38 cellular contexts compared by ENCODE assay signal in genomic region chr10:128411624-128412023, GRCh38.
"Had no signal": no experiment of that assay in that cellular context is flagged by ENCODE, and none has a peak within 500 bp of the region (broad histone marks: within the 10 kb centered on the region; RNA-seq: fewer than 3 reads in every experiment).

No MANE protein-coding gene starts in this region.

- H3K4me1 ChIP-seq: SJCRH30 had no signal

- H3K27ac ChIP-seq: PC-9, RWPE1, SJCRH30, SK-N-MC had no signal

- H3K27ac Mint-ChIP-seq: activated CD4-positive, alpha-beta memory T cell treated with anti-CD3 and anti-CD28 coated beads for 36 hours; activated CD4-positive, alpha-beta T cell treated with anti-CD3 and anti-CD28 coated beads for 36 hours; activated naive CD4-positive, alpha-beta T cell treated with anti-CD3 and anti-CD28 coated beads, Interleukin-2, amount 10 ng/mL, durations not matched to agents 7 days and 5 days; activated naive CD8-positive, alpha-beta T cell; activated naive CD8-positive, alpha-beta T cell treated with anti-CD3 and anti-CD28 coated beads, Interleukin-2, amount 50 U/mL, for 24 hours; activated T-helper 1 cell treated with anti-CD3 and anti-CD28 coated beads, Interleukin-12 subunit alpha, Interleukin-12 subunit beta, Interleukin-2, Interleukin-4 antibody, amounts not matched to agents 30 ng/mL and 10 ng/mL and 1 ng/mL, durations not matched to agents 14 hours and 24 hours and 36 hours; T-helper 1 cell treated with Interleukin-12 subunit alpha and Interleukin-12 subunit beta and Interleukin-4 antibody, amounts not matched to agents 30 μg/mL and 1 μg/mL, for 36 hours; T-helper 2 cell treated with Interferon-gamma antibody and Interleukin-4, amounts not matched to agents 5 μg/mL and 100 μg/mL, for 36 hours had no signal

- H3K36me3 Mint-ChIP-seq: activated CD4-positive, alpha-beta memory T cell treated with anti-CD3 and anti-CD28 coated beads for 36 hours; activated naive CD4-positive, alpha-beta T cell treated with anti-CD3 and anti-CD28 coated beads, Interleukin-2, amount 10 ng/mL, durations not matched to agents 7 days and 5 days; activated naive CD8-positive, alpha-beta T cell; brain had no signal

- H3K4me3 ChIP-seq: MG63, PC-9, SJCRH30, SK-N-MC had no signal

- H3K4me3 Mint-ChIP-seq: activated CD4-positive, alpha-beta memory T cell treated with anti-CD3 and anti-CD28 coated beads for 36 hours; activated CD4-positive, alpha-beta T cell treated with anti-CD3 and anti-CD28 coated beads for 36 hours; activated naive CD4-positive, alpha-beta T cell treated with anti-CD3 and anti-CD28 coated beads, Interleukin-2, amount 10 ng/mL, durations not matched to agents 7 days and 5 days; activated naive CD8-positive, alpha-beta T cell; activated naive CD8-positive, alpha-beta T cell treated with anti-CD3 and anti-CD28 coated beads, Interleukin-2, amount 50 U/mL, for 24 hours; activated T-cell treated with anti-CD3 and anti-CD28 coated beads, Interleukin-2, amount 50 U/mL, for 4 hours; activated T-helper 1 cell treated with anti-CD3 and anti-CD28 coated beads, Interleukin-12 subunit alpha, Interleukin-12 subunit beta, Interleukin-2, Interleukin-4 antibody, amounts not matched to agents 30 ng/mL and 10 ng/mL and 1 ng/mL, durations not matched to agents 14 hours and 24 hours and 36 hours; brain; T-helper 1 cell treated with Interleukin-12 subunit alpha and Interleukin-12 subunit beta and Interleukin-4 antibody, amounts not matched to agents 30 μg/mL and 1 μg/mL, for 36 hours; T-helper 2 cell treated with Interferon-gamma antibody and Interleukin-4, amounts not matched to agents 5 μg/mL and 100 μg/mL, for 36 hours had no signal

- DNase-seq: activated CD4-positive, alpha-beta memory T cell treated with anti-CD3 and anti-CD28 coated beads for 36 hours; activated CD4-positive, alpha-beta T cell treated with anti-CD3 and anti-CD28 coated beads for 36 hours; activated CD4-positive, alpha-beta T cell treated with anti-CD3 and anti-CD28 coated beads, Interleukin-2, amount 50 U/mL, for 1 hour; activated CD8-positive, alpha-beta memory T cell treated with anti-CD3 and anti-CD28 coated beads, Interleukin-2, amount 50 U/mL, for 4 hours; activated naive CD4-positive, alpha-beta T cell treated with anti-CD3 and anti-CD28 coated beads, Interleukin-2, amount 10 ng/mL, durations not matched to agents 7 days and 5 days; activated naive CD8-positive, alpha-beta T cell treated with anti-CD3 and anti-CD28 coated beads, Interleukin-2, amount 50 U/mL, for 24 hours; activated T-cell treated with anti-CD3 and anti-CD28 coated beads for 4 hours; activated T-cell treated with anti-CD3 and anti-CD28 coated beads, Interleukin-2, amount 50 U/mL, for 4 hours; anterior cingulate cortex; caudate nucleus; cerebellar nuclear complex; Kasumi-1; KG1; MG63; NCI-H1092; NCI-H1436 treated with DMSO at 0.1 percent for 48 hours; NCI-H1694 treated with DMSO at 0.1 percent for 48 hours; NCI-H2029 treated with DMSO at 0.1 percent for 48 hours; NCI-H2107; NCI-H2171; NCI-H510A; NCI-H526; NCI-H748 treated with DMSO at 0.1 percent for 48 hours; NK-92 treated with Interleukin-12 subunit alpha and Interleukin-12 subunit beta, amount 100 ng/mL, for 24 hours; PC-9; SJCRH30 had no signal

- H3K4me2 ChIP-seq: PC-9 had no signal

- H3K4me1 Mint-ChIP-seq: activated CD4-positive, alpha-beta T cell treated with anti-CD3 and anti-CD28 coated beads for 36 hours; activated naive CD4-positive, alpha-beta T cell treated with anti-CD3 and anti-CD28 coated beads, Interleukin-2, amount 10 ng/mL, durations not matched to agents 7 days and 5 days; activated naive CD8-positive, alpha-beta T cell treated with anti-CD3 and anti-CD28 coated beads, Interleukin-2, amount 50 U/mL, for 24 hours; brain had no signal

- H3K9me3 ChIP-seq: MG63, SJCRH30 had no signal

- ATAC-seq: activated CD4-positive, alpha-beta T cell treated with anti-CD3 and anti-CD28 coated beads for 36 hours; activated CD4-positive, CD25-positive, alpha-beta regulatory T cell treated with anti-CD3 and anti-CD28 coated beads, Interleukin-2, amount 50 U/mL, for 24 hours; activated naive CD8-positive, alpha-beta T cell treated with anti-CD3 and anti-CD28 coated beads, Interleukin-2, amount 50 U/mL, for 24 hours; activated T-cell treated with anti-CD3 and anti-CD28 coated beads, Interleukin-2, amount 50 U/mL, for 4 hours; Right ventricle myocardium inferior had no signal

- H2AFZ ChIP-seq: PC-9 had no signal

- FAIRE-seq: bronchial epithelial cell, RCC 7860, TTC549 had no signal

- H3K27me3 ChIP-seq: MG63, SJCRH30 had no signal

- H3K27me3 Mint-ChIP-seq: activated CD4-positive, alpha-beta memory T cell treated with anti-CD3 and anti-CD28 coated beads for 36 hours; activated naive CD4-positive, alpha-beta T cell treated with anti-CD3 and anti-CD28 coated beads, Interleukin-2, amount 10 ng/mL, durations not matched to agents 7 days and 5 days; activated naive CD8-positive, alpha-beta T cell; activated naive CD8-positive, alpha-beta T cell treated with anti-CD3 and anti-CD28 coated beads, Interleukin-2, amount 50 U/mL, for 24 hours had no signal

- H3K9me3 Mint-ChIP-seq: activated CD4-positive, alpha-beta memory T cell treated with anti-CD3 and anti-CD28 coated beads for 36 hours; activated naive CD4-positive, alpha-beta T cell treated with anti-CD3 and anti-CD28 coated beads, Interleukin-2, amount 10 ng/mL, durations not matched to agents 7 days and 5 days; activated naive CD8-positive, alpha-beta T cell treated with anti-CD3 and anti-CD28 coated beads, Interleukin-2, amount 50 U/mL, for 24 hours; activated T-cell treated with anti-CD3 and anti-CD28 coated beads, Interleukin-2, amount 50 U/mL, for 4 hours; activated T-helper 1 cell treated with anti-CD3 and anti-CD28 coated beads, Interleukin-12 subunit alpha, Interleukin-12 subunit beta, Interleukin-2, Interleukin-4 antibody, amounts not matched to agents 30 ng/mL and 10 ng/mL and 1 ng/mL, durations not matched to agents 14 hours and 24 hours and 36 hours; T-helper 1 cell treated with Interleukin-12 subunit alpha and Interleukin-12 subunit beta and Interleukin-4 antibody, amounts not matched to agents 30 μg/mL and 1 μg/mL, for 36 hours; T-helper 2 cell treated with Interferon-gamma antibody and Interleukin-4, amounts not matched to agents 5 μg/mL and 100 μg/mL, for 36 hours had no signal

- H3K36me3 ChIP-seq: MG63, SJCRH30 had no signal
